Comparison of ENCODE assay signal across 8 cellular contexts in genomic region chr12:56258820-56259183, GRCh38. TPM values are rescaled to one million over a fixed set of nuclear protein-coding genes. Genes with fewer than 3 reads are reported as not detected.
A peak's percentile ranks its signal among the peaks of the same experiment; 100 is the strongest.
DNase-seq lines count a peak whose midpoint lies in the region; ATAC-seq and TF ChIP-seq lines count a peak whose summit lies in the region.

No MANE protein-coding gene starts in this region.

- TF ChIP-seq CTCF in Panc1 (IDR thresholded peaks at IDR 0.05) (no peak), esophagus muscularis mucosa (IDR thresholded peaks at IDR 0.05) (no peak), prostate gland (IDR thresholded peaks at IDR 0.05) (no peak)

- DNase-seq in Panc1 (ENCODE audit: low read depth, low spot score): no peak
- DNase-seq in esophagus muscularis mucosa (ENCODE audit: extremely low spot score): no peak
- no peak for DNase-seq in prostate gland (ENCODE audit: low spot score)
- DNase-seq in NCI-H526 treated with DMSO at 0.1 percent for 48 hours (lab: John Stamatoyannopoulos, UW): no peak
- no peak for DNase-seq in stimulated activated CD4-positive, alpha-beta T cell treated with anti-CD3 and anti-CD28 coated beads, Interleukin-2, amount 100 ng/mL, for 48 hours
- no peak for DNase-seq in COLO829 (ENCODE audit: low spot score)

- intact Hi-C loops in Panc1 (cut with micrococcal nuclease; ENCODE audit: unreplicated experiment) (no loop called here), esophagus muscularis mucosa (cut with DNase I) (loop anchor here (5.0 kb wide), 1 partner anchor 62 kb away; no protein-coding TSS in a partner anchor), prostate gland (cut with DNase I) (no loop called here)

- POLR2A ChIA-PET in Panc1 (lab: Charles Lee): no interaction called here

- H3K9me3 ChIP-seq in Panc1 (ENCODE audit: control insufficient read depth, insufficient read depth, low read depth, low read length) (no peaks in the 10 kb centered on the region), esophagus muscularis mucosa (no peaks in the 10 kb centered on the region), prostate gland (no peaks in the 10 kb centered on the region)

- no peak for ATAC-seq in Panc1
- no peak for ATAC-seq in HG02973 (IDR thresholded peaks at IDR 0.05; ENCODE audit: unreplicated experiment)

- peak overlapping the region; percentile 86 for H3K27ac ChIP-seq in Panc1 (ENCODE audit: low read length)
- H3K27ac ChIP-seq in esophagus muscularis mucosa (replicated peaks in 1 of 4): peak overlapping the region; percentile 91 to 94 (median 93)
- peak overlapping the region; percentile 89 to 90 for H3K27ac ChIP-seq in prostate gland

- CTCF ChIA-PET in Panc1 (lab: Charles Lee): no interaction called here

- H3K27me3 ChIP-seq in Panc1 (ENCODE audit: control insufficient read depth, insufficient read depth, low read length): no peaks in the 10 kb centered on the region
- H3K27me3 ChIP-seq in esophagus muscularis mucosa: no peaks in the 10 kb centered on the region
- H3K27me3 ChIP-seq in prostate gland (replicated peaks; ENCODE audit: insufficient read depth): no peaks in the 10 kb centered on the region

- TF ChIP-seq POLR2A in esophagus muscularis mucosa (IDR thresholded peaks at IDR 0.05; ENCODE audit: low read depth) (no peak), prostate gland (IDR thresholded peaks at IDR 0.05) (no peak)

- peak overlapping the region; percentile 92; the same call in 1 of the 2 replicates for H3K4me3 ChIP-seq in GM08714 (ENCODE audit: low read length)
- H3K4me3 ChIP-seq in Panc1 (ENCODE audit: low read depth in 2 of 2, low read length in 2 of 2): peak overlapping the region; percentile 71 to 72
- H3K4me3 ChIP-seq in esophagus muscularis mucosa: peak overlapping the region; percentile 81 to 93 (median 93)
- H3K4me3 ChIP-seq in prostate gland: peak overlapping the region; percentile 72 to 83

- in situ Hi-C loops in Panc1 (cut with HindIII; ENCODE audit: low pct_unique_long_range_greater_than_20kb, low sequenced_read_pairs): no loop called here

- no TSS peak for BruUV-seq in Panc1 (replicated peaks; lab: Mats Ljungman, UMichigan)

- WGBS in esophagus muscularis mucosa: 9% methylated on average over 9 of the region's 9 CpGs
- 9% methylated on average over 9 of the region's 9 CpGs for WGBS in prostate gland

- H3K4me1 ChIP-seq in Panc1 (ENCODE audit: control insufficient read depth, insufficient read depth, low read length) (peaks cover 10% of the 10 kb centered on the region), esophagus muscularis mucosa (peaks cover 21 to 33% (median 30%) of the 10 kb centered on the region in 4 donors), prostate gland (replicated peaks) (peaks cover 6% of the 10 kb centered on the region)

- TF ChIP-seq EP300 in esophagus muscularis mucosa (IDR thresholded peaks at IDR 0.05): no peak

- H3K36me3 ChIP-seq in Panc1 (ENCODE audit: control insufficient read depth, insufficient read depth, low read length): peaks cover 9% of the 10 kb centered on the region
- H3K36me3 ChIP-seq in esophagus muscularis mucosa: peaks cover 10 to 27% (median 24%) of the 10 kb centered on the region in 4 donors
- peaks cover 0 to 8% of the 10 kb centered on the region in 2 donors for H3K36me3 ChIP-seq in prostate gland

RNA-seq across cellular contexts. Expression of gene ANKRD52, which starts 0.6 kb away (rescaled TPM):
- total RNA-seq in Panc1 (2021; ENCODE audit: unreplicated experiment) (67.5 TPM), esophagus muscularis mucosa (10 to 100 TPM; 13.8 to 31.5 (median 19.6) TPM), prostate gland (10 to 100 TPM; 18.5 to 29.0 TPM)
- 48.3 TPM for polyA plus RNA-seq in Panc1 (2012; ENCODE audit: insufficient read length)

RNA-seq across cellular contexts. Expression of gene COQ10A, which starts 7.9 kb away (rescaled TPM):
- total RNA-seq in Panc1 (2021; ENCODE audit: unreplicated experiment) (20.0 TPM), esophagus muscularis mucosa (10 to 100 TPM; 12.4 to 22.8 (median 15.7) TPM), prostate gland (10 to 100 TPM; 15.9 to 17.6 TPM)
- 19.9 TPM for polyA plus RNA-seq in Panc1 (2012; ENCODE audit: insufficient read length)

RNA-seq across cellular contexts. Expression of gene SLC39A5, which starts 29.0 kb away (rescaled TPM):
- 0.23 TPM for total RNA-seq in Panc1 (2021; ENCODE audit: unreplicated experiment)
- 0.44 TPM for polyA plus RNA-seq in Panc1 (2012; ENCODE audit: insufficient read length)
- total RNA-seq in esophagus muscularis mucosa: not detected
- total RNA-seq in prostate gland: not detected

RNA-seq across cellular contexts. Expression of gene NABP2, which starts 34.7 kb away (rescaled TPM):
- 99.6 TPM for total RNA-seq in Panc1 (2021; ENCODE audit: unreplicated experiment)
- polyA plus RNA-seq in Panc1 (2012; ENCODE audit: insufficient read length): 116 TPM
- 10 to 100 TPM; 27.0 to 36.4 (median 30.9) TPM for total RNA-seq in esophagus muscularis mucosa
- 10 to 100 TPM; 21.4 to 33.2 TPM for total RNA-seq in prostate gland

RNA-seq across cellular contexts. Expression of gene RNF41, which starts 37.1 kb away (rescaled TPM):
- total RNA-seq in Panc1 (2021; ENCODE audit: unreplicated experiment): 35.3 TPM
- 44.1 TPM for polyA plus RNA-seq in Panc1 (2012; ENCODE audit: insufficient read length)
- 100 to 1,000 TPM in 3 of 4 donors, 10 to 100 TPM in 1; 64.4 to 165 (median 109) TPM for total RNA-seq in esophagus muscularis mucosa
- total RNA-seq in prostate gland: 10 to 100 TPM; 74.4 to 90.4 TPM
